Comparison of ENCODE assay signal across 20 cellular contexts in genomic region chr2:118803012-118803411, GRCh38. TPM values are rescaled to one million over a fixed set of nuclear protein-coding genes. Genes with fewer than 3 reads are reported as not detected.
DNase-seq lines count a peak whose midpoint lies in the region; ATAC-seq, FAIRE-seq and TF ChIP-seq lines count a peak whose summit lies in the region.
"Had no signal": no experiment of that assay in that cellular context is flagged by ENCODE, and none has a peak within 500 bp of the region (broad histone marks: within the 10 kb centered on the region; RNA-seq: fewer than 3 reads in every experiment).

No MANE protein-coding gene starts in this region.

- no peaks in the 10 kb centered on the region for H3K9me3 Mint-ChIP-seq in T-cell

- intact Hi-C loops in A673 (cut with micrococcal nuclease; ENCODE audit: unreplicated experiment) (no loop called here), upper lobe of right lung (cut with DNase I) (no loop called here)

- TF ChIP-seq CTCF in A673 (conservative IDR thresholded peaks at IDR 0.05; ENCODE audit: low read depth, low read length), result no peak
- no peak for TF ChIP-seq CTCF in HEK293 (tag by site-specific recombination; IDR thresholded peaks at IDR 0.05)
- TF ChIP-seq CTCF in bronchial epithelial cell (IDR thresholded peaks at IDR 0.05; ENCODE audit: insufficient read depth, low read length, severe bottlenecking), result no peak
- TF ChIP-seq CTCF in upper lobe of right lung (IDR thresholded peaks at IDR 0.05), result no peak

- H3K4me3 Mint-ChIP-seq in T-cell, result no peak overlapping the region
- H3K4me3 Mint-ChIP-seq: CD4-positive, alpha-beta memory T cell had no signal

- H3K27ac ChIP-seq in A673 (ENCODE audit: low read depth, low read length, poor library complexity, severe bottlenecking), result no peak overlapping the region
- no peak overlapping the region for H3K27ac ChIP-seq in HEK293 (ENCODE audit: extremely low read depth, low read depth, low read length)
- no peak overlapping the region for H3K27ac ChIP-seq in upper lobe of right lung
- H3K27ac ChIP-seq: C4-2B, HL-60 had no signal

- H3K36me3 Mint-ChIP-seq in T-cell, result no peaks in the 10 kb centered on the region
- H3K36me3 Mint-ChIP-seq: CD4-positive, alpha-beta memory T cell had no signal

- peaks cover 0 to 3% (median under 1%) of the 10 kb centered on the region in 3 donors for H3K4me1 Mint-ChIP-seq in T-cell

- H3K27me3 ChIP-seq in A673 (replicated peaks; ENCODE audit: insufficient read depth, low read depth, low read length, poor library complexity) (no peaks in the 10 kb centered on the region), bronchial epithelial cell (ENCODE audit: control insufficient read depth, insufficient read depth, low read length) (peaks cover 1% of the 10 kb centered on the region), upper lobe of right lung (peaks cover 17% of the 10 kb centered on the region)
- H3K27me3 ChIP-seq: BE2C had no signal

- H3K9me3 ChIP-seq in A673 (ENCODE audit: low read depth, low read length, poor library complexity, severe bottlenecking), result no peaks in the 10 kb centered on the region
- H3K9me3 ChIP-seq in HEK293 (ENCODE audit: control insufficient read depth, insufficient read depth, low read depth, low read length), result no peaks in the 10 kb centered on the region
- H3K9me3 ChIP-seq in upper lobe of right lung, result no peaks in the 10 kb centered on the region
- H3K9me3 ChIP-seq: BE2C, HAP-1 had no signal

- CTCF ChIA-PET in A673 (lab: Charles Lee) (no interaction called here), HEK293 (lab: Yijun Ruan, JAX) (interaction anchor here (1.2 kb wide), 1 partner anchor 53 kb away, joined by 3 read pairs; no protein-coding TSS in a partner anchor), T-cell (lab: Charles Lee) (no interaction called here)

- H3K4me3 ChIP-seq in A673 (ENCODE audit: low read depth, low read length, poor library complexity, severe bottlenecking), result no peak overlapping the region
- no peak overlapping the region for H3K4me3 ChIP-seq in HEK293 (ENCODE audit: low read depth, low read length)
- no peak overlapping the region for H3K4me3 ChIP-seq in bronchial epithelial cell (ENCODE audit: low read depth, low read length)
- no peak overlapping the region for H3K4me3 ChIP-seq in upper lobe of right lung
- H3K4me3 ChIP-seq: HAP-1 had no signal

- peaks cover 31 to 37% of the 10 kb centered on the region in 2 donors for H3K27me3 Mint-ChIP-seq in T-cell

- H3K36me3 ChIP-seq in A673 (ENCODE audit: insufficient read depth, low read length, poor library complexity, severe bottlenecking) (no peaks in the 10 kb centered on the region), HEK293 (ENCODE audit: control insufficient read depth in 2 of 2, insufficient read depth in 1 of 2, low read length in 2 of 2) (no peaks in the 10 kb centered on the region), bronchial epithelial cell (ENCODE audit: control insufficient read depth, insufficient read depth, low read length) (no peaks in the 10 kb centered on the region), upper lobe of right lung (no peaks in the 10 kb centered on the region)
- H3K36me3 ChIP-seq: BE2C, HAP-1 had no signal

- POLR2A ChIA-PET in A673 (lab: Charles Lee; ENCODE audit: low non-redundant PET), result no interaction called here
- POLR2A ChIA-PET in HEK293 (lab: Yijun Ruan, JAX), result no interaction called here
- POLR2A ChIA-PET in T-cell (lab: Charles Lee), result no interaction called here

- ATAC-seq in upper lobe of right lung (no peak), T-cell (replicated peaks in 1 of 4) (no peak), HG02840 (IDR thresholded peaks at IDR 0.05; ENCODE audit: low FRiP score, unreplicated experiment) (no peak)

- BruUV-seq in A673 (replicated peaks; lab: Mats Ljungman, UMichigan), result no TSS peak

- FAIRE-seq in bronchial epithelial cell (lab: Jason Lieb, UNC), result peak; percentile 62
- FAIRE-seq: D721Med, GM19239, H1 had no signal

- DNase-seq in A673 (ENCODE audit: low spot score) (peak; percentile 11), OCI-M1 (lab: John Stamatoyannopoulos, UW) (peak; percentile 89), bronchial epithelial cell (ENCODE audit: low read depth) (no peak), upper lobe of right lung (no peak), T-cell (no peak)
- DNase-seq: BE2C; CD4-positive, alpha-beta memory T cell; COR-L47; DMS153; DMS79 treated with DMSO at 0.1 percent for 48 hours; GDM1; IMR-90 had no signal

- H3K4me1 ChIP-seq in A673 (ENCODE audit: insufficient read depth, low read length, poor library complexity, severe bottlenecking), result peaks cover 8% of the 10 kb centered on the region
- no peaks in the 10 kb centered on the region for H3K4me1 ChIP-seq in HEK293 (ENCODE audit: control insufficient read depth, insufficient read depth, low read length)
- no peaks in the 10 kb centered on the region for H3K4me1 ChIP-seq in upper lobe of right lung
- H3K4me1 ChIP-seq: BE2C had no signal

- H3K27ac Mint-ChIP-seq in T-cell, result no peak overlapping the region
- H3K27ac Mint-ChIP-seq: CD4-positive, alpha-beta memory T cell had no signal

TF ChIP-seq in HEK293, 187 proteins besides CTCF, POLR2A, EP300 and RAD21:
- no peak for TF ChIP-seq ZNF416 (tag by site-specific recombination; IDR thresholded peaks at IDR 0.05)
- TF ChIP-seq ZFHX2 (tag by site-specific recombination; conservative IDR thresholded peaks at IDR 0.05), result peak; percentile 67
- TF ChIP-seq EGR2 (tag by site-specific recombination; IDR thresholded peaks at IDR 0.05; ENCODE audit: low read depth), result 0 out of 2 replicates have a peak, but pooled peaks have one; percentile 33
- TF ChIP-seq ZNF558 (tag by site-specific recombination; IDR thresholded peaks at IDR 0.05), result no peak
- TF ChIP-seq ZNF658 (tag by site-specific recombination; IDR thresholded peaks at IDR 0.05), result no peak
- TF ChIP-seq ZNF501 (tag by site-specific recombination; IDR thresholded peaks at IDR 0.05), result no peak
- TF ChIP-seq ZNF155 (tag by site-specific recombination; IDR thresholded peaks at IDR 0.05), result no peak
- 0 out of 2 replicates have a peak, but pooled peaks have one; percentile 22 for TF ChIP-seq GLIS1 (tag by site-specific recombination; IDR thresholded peaks at IDR 0.05)
- peak; percentile 23; the same call in 1 of the 2 replicates for TF ChIP-seq PRDM10 (tag by site-specific recombination; IDR thresholded peaks at IDR 0.05)
TF ChIP-seq in HEK293: peak in this region for 4.

RNA-seq across cellular contexts. Expression of gene EN1, which starts 44.4 kb away (rescaled TPM):
- total RNA-seq in A673 (2021), result not detected in 2 replicates
- total RNA-seq in bronchial epithelial cell, result not detected in 2 replicates
- not detected for total RNA-seq in upper lobe of right lung
- not detected for total RNA-seq in T-cell
- total RNA-seq: CD4-positive, alpha-beta memory T cell; H1; IMR-90 had no signal

Comparison
In these comparisons a context has a peak if more than half of its experiments do, and no peak if none do; other contexts are left out.
1. DNase-seq: peak in A673 (single experiment) and OCI-M1 (single experiment); none in bronchial epithelial cell (single experiment), upper lobe of right lung (single experiment) and T-cell (0 of 34).